Comparison of ENCODE assay signal across 13 cellular contexts in genomic region chr11:109424893-109425292, GRCh38. TPM values are rescaled to one million over a fixed set of nuclear protein-coding genes. Genes with fewer than 3 reads are reported as not detected.
A peak's percentile ranks its signal among the peaks of the same experiment; 100 is the strongest.
DNase-seq lines count a peak whose midpoint lies in the region; TF ChIP-seq lines count a peak whose summit lies in the region.
"Had no signal": no experiment of that assay in that cellular context is flagged by ENCODE, and none has a peak within 500 bp of the region (broad histone marks: within the 10 kb centered on the region; RNA-seq: fewer than 3 reads in every experiment).

No MANE protein-coding gene starts in this region.

- no peak overlapping the region for H3K4me2 ChIP-seq in mammary epithelial cell (ENCODE audit: insufficient read depth, low read depth, low read length)
- no peak overlapping the region for H3K4me2 ChIP-seq in neural progenitor cell

- H4K20me1 ChIP-seq in mammary epithelial cell (ENCODE audit: insufficient read depth, low read length) (no peaks in the 10 kb centered on the region), neural progenitor cell (ENCODE audit: low read depth) (peaks cover 27% of the 10 kb centered on the region)

- BruUV-seq in mammary epithelial cell (replicated peaks; lab: Mats Ljungman, UMichigan) = no TSS peak

- peak overlapping the region; percentile 44 for H3K4me3 Mint-ChIP-seq in neural progenitor cell

- peak; percentile 15 for DNase-seq in GM13976 (ENCODE audit: low spot score)
- peak; percentile 34 for DNase-seq in M059J (ENCODE audit: low read depth)
- peak; percentile 25 for DNase-seq in mammary epithelial cell
- DNase-seq in neural progenitor cell (ENCODE audit: low spot score) = peak; percentile 83
- no peak for DNase-seq in central memory CD4-positive, alpha-beta T cell
- DNase-seq in midbrain (lab: John Stamatoyannopoulos, UW) = no peak
- DNase-seq in NCI-H526 treated with DMSO at 0.1 percent for 48 hours (lab: John Stamatoyannopoulos, UW) = no peak
- DNase-seq: Calu3; NCI-H1105; NK-92 treated with Interleukin-12 subunit alpha and Interleukin-12 subunit beta, amount 100 ng/mL, for 24 hours; stimulated activated CD4-positive, alpha-beta T cell treated with anti-CD3 and anti-CD28 coated beads, Interleukin-12 subunit alpha, Interleukin-12 subunit beta, amount 100 ng/mL, for 4 hours; T-helper 1 cell had no signal

- H3K9me3 Mint-ChIP-seq in neural progenitor cell = no peaks in the 10 kb centered on the region

- TF ChIP-seq CTCF in GM13976 (IDR thresholded peaks at IDR 0.05; ENCODE audit: borderline replicate concordance, control extremely low read depth, extremely low read depth, insufficient read depth, missing control alignments) (no peak), mammary epithelial cell (conservative IDR thresholded peaks at IDR 0.05 in 1 of 2, IDR thresholded peaks at IDR 0.05 in 1 of 2; ENCODE audit: extremely low read depth in 1 of 2, insufficient read depth in 1 of 2, low read depth in 1 of 2, low read length in 2 of 2) (no peak), neural progenitor cell (IDR thresholded peaks at IDR 0.05) (no peak)

- in situ Hi-C loops in GM13976 (cut with MboI; ENCODE audit: low sequenced_read_pairs, unreplicated experiment) (no loop called here), mammary epithelial cell (cut with MboI; ENCODE audit: low sequenced_read_pairs in 2 of 2) (no loop called here)

- H3K4me3 ChIP-seq in mammary epithelial cell (replicated peaks in 1 of 3; ENCODE audit: insufficient read depth in 1 of 3, low read depth in 2 of 3, low read length in 3 of 3) (no peak overlapping the region), neural progenitor cell (no peak overlapping the region)

- peaks cover 3% of the 10 kb centered on the region for H3F3A ChIP-seq in neural progenitor cell (ENCODE audit: low read depth)

- H3K9me3 ChIP-seq in mammary epithelial cell (replicated peaks; ENCODE audit: insufficient read depth, low read length) = no peaks in the 10 kb centered on the region
- H3K9me3 ChIP-seq in neural progenitor cell (ENCODE audit: low read depth) = no peaks in the 10 kb centered on the region

- dilution Hi-C loops in mammary epithelial cell (cut with HindIII; ENCODE audit: low sequenced_read_pairs) = no loop called here

- H3K4me1 Mint-ChIP-seq in neural progenitor cell = peaks cover 9% of the 10 kb centered on the region

- peaks cover 37% of the 10 kb centered on the region for H3K27me3 Mint-ChIP-seq in neural progenitor cell (ENCODE audit: insufficient read depth, low read depth)

- intact Hi-C loops in mammary epithelial cell (cut with micrococcal nuclease) = loop anchor here (1.0 to 10.0 kb wide), 2 partner anchors 272 to 730 kb away; no protein-coding TSS in a partner anchor

- H3K4me1 ChIP-seq in mammary epithelial cell (ENCODE audit: insufficient read depth, low read length) (peaks cover 18% of the 10 kb centered on the region), neural progenitor cell (peaks cover 9% of the 10 kb centered on the region)

- no peak overlapping the region for H3K27ac Mint-ChIP-seq in neural progenitor cell

- CTCF ChIA-PET in mammary epithelial cell (lab: Charles Lee; ENCODE audit: low non-redundant PET) = no interaction called here

- H3K36me3 ChIP-seq in mammary epithelial cell (ENCODE audit: insufficient read depth, low read length) = no peaks in the 10 kb centered on the region
- no peaks in the 10 kb centered on the region for H3K36me3 ChIP-seq in neural progenitor cell

- H2AFZ ChIP-seq in mammary epithelial cell (ENCODE audit: low read depth, low read length) = no peak overlapping the region
- H2AFZ ChIP-seq in neural progenitor cell (replicated peaks) = no peak overlapping the region

- whole genome bisulfite sequencing in mammary epithelial cell (ENCODE audit: low coverage, missing lambda C conversion rate) = 8% methylated on average over 7 of the region's 10 CpGs

- H3K27me3 ChIP-seq in mammary epithelial cell (ENCODE audit: insufficient read depth, low read length) (peaks cover 19% of the 10 kb centered on the region), neural progenitor cell (peaks cover 80% of the 10 kb centered on the region)

- H3K79me2 ChIP-seq in mammary epithelial cell (ENCODE audit: insufficient read depth, low read length) (no peaks in the 10 kb centered on the region), neural progenitor cell (ENCODE audit: low read depth) (no peaks in the 10 kb centered on the region)

- H3K9ac ChIP-seq in mammary epithelial cell (ENCODE audit: insufficient read depth, low read length) (no peak overlapping the region), neural progenitor cell (no peak overlapping the region)

- H3K27ac ChIP-seq in mammary epithelial cell (ENCODE audit: insufficient read depth, low read depth, low read length) (no peak overlapping the region), neural progenitor cell (no peak overlapping the region)

- H3K36me3 Mint-ChIP-seq in neural progenitor cell = no peaks in the 10 kb centered on the region

RNA-seq across cellular contexts. Expression of gene C11orf87, which starts 2.9 kb away (rescaled TPM):
- 0.02 and 0.34 TPM in 2 replicates for total RNA-seq in M059J (2014; rRNA removed; shearing (Covaris generic))
- not detected for total RNA-seq in mammary epithelial cell
- 0.19 TPM for polyA plus RNA-seq in mammary epithelial cell
- polyA minus RNA-seq in mammary epithelial cell = not detected
- total RNA-seq in neural progenitor cell (ENCODE audit: low replicate concordance) = not detected in 2 replicates
- total RNA-seq: Calu3, epithelial cell of proximal tubule had no signal

Comparison
In these comparisons a context has a peak if more than half of its experiments do, and no peak if none do; other contexts are left out.
1. DNase-seq: peak in GM13976 (single experiment), M059J (single experiment), mammary epithelial cell (single experiment) and neural progenitor cell (single experiment); none in central memory CD4-positive, alpha-beta T cell (single experiment), midbrain (single experiment) and NCI-H526 treated with DMSO at 0.1 percent for 48 hours (single experiment).